2 cellular contexts compared by ENCODE assay signal in genomic region chr15:22871481-22872076, GRCh38.
TF ChIP-seq lines count a peak whose summit lies in the region.

No MANE protein-coding gene starts in this region.

TF ChIP-seq in A549, 52 proteins besides CTCF, POLR2A, EP300 and RAD21:
- TF ChIP-seq ATOH8 (CRISPR knock-in tag; IDR thresholded peaks at IDR 0.05; ENCODE audit: low read depth) (no peak), TP53 (CRISPR knock-in tag; IDR thresholded peaks at IDR 0.05) (no peak), HOXB13 (CRISPR knock-in tag; IDR thresholded peaks at IDR 0.05; ENCODE audit: low read depth) (no peak), TFCP2L1 (CRISPR knock-in tag; IDR thresholded peaks at IDR 0.05) (no peak)
TF ChIP-seq in A549: peak in this region for 0.

TF ChIP-seq in WTC11, 78 proteins besides CTCF, POLR2A, EP300 and RAD21:
- no peak for TF ChIP-seq FOXP1 (CRISPR knock-in tag; IDR thresholded peaks at IDR 0.05; ENCODE audit: borderline replicate concordance)
- TF ChIP-seq SOX15 (CRISPR knock-in tag; IDR thresholded peaks at IDR 0.05) = no peak
- no peak for TF ChIP-seq ZNF121 (CRISPR knock-in tag; IDR thresholded peaks at IDR 0.05)
- TF ChIP-seq TCF7 (CRISPR knock-in tag; IDR thresholded peaks at IDR 0.05; ENCODE audit: low read depth) = no peak
- no peak for TF ChIP-seq FOXJ3 (CRISPR knock-in tag; IDR thresholded peaks at IDR 0.05; ENCODE audit: borderline replicate concordance)
